In the genomic region with DNA sequence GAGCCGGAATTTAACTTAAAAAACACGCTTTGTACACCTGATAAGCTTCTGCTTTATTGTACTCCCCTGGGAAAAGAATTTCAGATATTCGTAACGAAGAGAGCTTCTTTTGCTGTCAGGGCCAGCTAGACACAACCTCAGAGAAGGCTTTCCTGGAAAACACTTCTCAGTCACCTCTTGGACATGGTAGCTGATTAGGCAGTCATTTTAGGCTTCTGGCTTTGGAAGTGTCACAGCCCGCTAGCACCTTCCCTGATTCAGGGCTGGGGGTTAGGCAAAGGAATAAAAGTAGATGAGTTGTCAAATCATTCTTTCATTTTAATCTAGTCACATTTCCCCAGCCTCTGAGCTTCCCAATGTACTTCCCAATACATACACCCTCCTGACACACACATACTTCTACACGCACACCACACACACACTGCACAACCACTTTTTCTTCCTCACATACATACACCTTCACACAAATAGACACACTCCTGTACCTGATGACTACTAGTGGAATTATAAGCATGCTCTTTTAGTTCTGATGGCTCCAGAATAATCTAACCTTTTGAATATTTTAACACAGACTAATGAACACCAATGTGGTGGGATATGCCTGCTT, we compare ENCODE assay signal across 34 cellular contexts. TPM values are rescaled to one million over a fixed set of nuclear protein-coding genes. Genes with fewer than 3 reads are reported as not detected.
"Had no signal": no experiment of that assay in that cellular context is flagged by ENCODE, and none has a peak within 500 bp of the region (broad histone marks: within the 10 kb centered on the region; RNA-seq: fewer than 3 reads in every experiment).

No MANE protein-coding gene starts in this region.

- H3K27ac ChIP-seq: cardiac muscle cell, Peyer's patch, VCaP had no signal

- ATAC-seq: activated CD8-positive, alpha-beta memory T cell treated with anti-CD3 and anti-CD28 coated beads, Interleukin-2, amount 10 ng/mL, durations not matched to agents 7 days and 5 days; activated naive CD8-positive, alpha-beta T cell treated with anti-CD3 and anti-CD28 coated beads, Interleukin-2, amount 50 U/mL, for 24 hours; PC-3 had no signal

- H3K27me3 ChIP-seq: cardiac muscle cell, Peyer's patch had no signal

- H3K4me1 ChIP-seq: Peyer's patch had no signal

- DNase-seq: activated B cell treated with CpG ODN at 0.5 μM for 24 hours; activated CD4-positive, alpha-beta memory T cell treated with anti-CD3 and anti-CD28 coated beads, Interleukin-2, amount 10 ng/mL, durations not matched to agents 7 days and 5 days; activated CD4-positive, alpha-beta T cell treated with anti-CD3 and anti-CD28 coated beads for 4 hours; activated CD4-positive, alpha-beta T cell treated with anti-CD3 and anti-CD28 coated beads, Interleukin-2, amount 50 U/mL, for 1 hour; activated CD4-positive, CD25-positive, alpha-beta regulatory T cell treated with anti-CD3 and anti-CD28 coated beads, Interleukin-2, amount 50 U/mL, for 72 hours; activated CD8-positive, alpha-beta memory T cell treated with anti-CD3 and anti-CD28 coated beads for 24 hours; activated CD8-positive, alpha-beta memory T cell treated with anti-CD3 and anti-CD28 coated beads, Interleukin-2, amount 10 ng/mL, durations not matched to agents 7 days and 5 days; activated CD8-positive, alpha-beta memory T cell treated with anti-CD3 and anti-CD28 coated beads, Interleukin-2, amount 50 U/mL, for 48 hours; activated effector memory CD4-positive, alpha-beta T cell treated with Interleukin-2 at 50 U/mL for 16 hours; activated naive CD4-positive, alpha-beta T cell treated with anti-CD3 and anti-CD28 coated beads, Interleukin-2, amount 10 ng/mL, durations not matched to agents 7 days and 5 days; activated naive CD8-positive, alpha-beta T cell treated with anti-CD3 and anti-CD28 coated beads, Interleukin-2, amount 50 U/mL, for 24 hours; activated T-cell treated with anti-CD3 and anti-CD28 coated beads, Interleukin-2, amount 50 U/mL, for 48 hours; anterior cingulate cortex; Kasumi-1; KG1; MM.1S; MV-4-11; NCI-H1092; NCI-H1436 treated with DMSO at 0.1 percent for 48 hours; NCI-H187; NCI-H2081; NCI-H345; NCI-H524 treated with DMSO at 0.1 percent for 48 hours; NK-92 treated with Interleukin-12 subunit alpha and Interleukin-12 subunit beta, amount 100 ng/mL, for 24 hours; PC-3; Peyer's patch; RPMI8226; SW 1271; T-helper 1 cell; T-helper 2 cell; T-helper 9 cell had no signal

- H3K9me3 ChIP-seq: Peyer's patch had no signal

- H3K4me3 ChIP-seq: cardiac muscle cell, Peyer's patch had no signal

- H3K36me3 ChIP-seq: cardiac muscle cell, Peyer's patch had no signal

RNA-seq across cellular contexts. Expression of a gene that starts 34.9 kb away (rescaled TPM):
- total RNA-seq: activated B cell treated with CpG ODN at 0.5 μM for 24 hours; activated CD4-positive, alpha-beta memory T cell treated with anti-CD3 and anti-CD28 coated beads, Interleukin-2, amount 10 ng/mL, durations not matched to agents 7 days and 5 days; activated CD8-positive, alpha-beta memory T cell treated with anti-CD3 and anti-CD28 coated beads, Interleukin-2, amount 10 ng/mL, durations not matched to agents 7 days and 5 days; cardiac muscle cell; NCI-H460; PC-3 had no signal
